In the genomic region with DNA sequence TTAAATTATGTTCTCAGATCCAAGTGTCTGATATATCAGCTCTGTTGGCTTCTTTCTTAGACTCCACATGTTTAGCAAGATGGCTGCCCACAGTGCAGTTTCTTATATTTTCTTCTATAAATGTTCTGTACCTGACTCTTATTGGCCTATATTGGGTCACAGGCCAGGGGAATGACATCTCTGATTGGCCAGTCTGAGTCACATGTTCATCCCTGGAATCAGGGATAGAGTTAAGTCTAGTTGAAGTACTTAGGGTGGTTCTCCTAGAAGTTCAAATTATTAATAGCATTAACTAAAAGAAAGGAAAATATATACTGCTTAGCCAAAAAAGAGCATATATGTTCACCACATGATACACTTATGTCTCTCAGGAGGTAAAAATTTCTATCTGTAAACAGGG, we compare ENCODE assay signal across 15 cellular contexts.
DNase-seq lines count a peak whose midpoint lies in the region; ATAC-seq and TF ChIP-seq lines count a peak whose summit lies in the region.
"Had no signal": no experiment of that assay in that cellular context is flagged by ENCODE, and none has a peak within 500 bp of the region (broad histone marks: within the 10 kb centered on the region; RNA-seq: fewer than 3 reads in every experiment).

No MANE protein-coding gene starts in this region.

- H3K36me3 Mint-ChIP-seq in activated CD4-positive, alpha-beta memory T cell treated with anti-CD3 and anti-CD28 coated beads, Interleukin-2, amount 10 ng/mL, durations not matched to agents 7 days and 5 days (ENCODE audit: low read depth): peaks cover 11% of the 10 kb centered on the region

- H3K36me3 ChIP-seq in GM23248 (ENCODE audit: low read depth): no peaks in the 10 kb centered on the region

- peak overlapping the region; percentile 44 for H2AFZ ChIP-seq in GM23248
- H2AFZ ChIP-seq: GM23338, PC-9 had no signal

- H3K4me3 ChIP-seq in GM23248: no peak overlapping the region
- H3K4me3 ChIP-seq: GM23338, PC-9 had no signal

- H3K9me2 ChIP-seq in GM23248 (ENCODE audit: insufficient read depth): no peaks in the 10 kb centered on the region

- no peaks in the 10 kb centered on the region for H3K79me2 ChIP-seq in GM23248 (ENCODE audit: insufficient read depth)

- H3K9ac ChIP-seq in GM23248: no peak overlapping the region

- no peak overlapping the region for H3K27ac Mint-ChIP-seq in activated CD4-positive, alpha-beta memory T cell treated with anti-CD3 and anti-CD28 coated beads, Interleukin-2, amount 10 ng/mL, durations not matched to agents 7 days and 5 days
- H3K27ac Mint-ChIP-seq: GM23338 had no signal

- no peaks in the 10 kb centered on the region for H3K27me3 ChIP-seq in GM23248 (replicated peaks; ENCODE audit: insufficient read depth)

- in situ Hi-C loops in GM23248 (cut with MboI): no loop called here

- TF ChIP-seq CTCF in RWPE1 (conservative IDR thresholded peaks at IDR 0.05; ENCODE audit: low read depth): no peak

- H3K27ac ChIP-seq in GM23248 (peak overlapping the region; percentile 4; the same call in 1 of the 2 replicates), RWPE1 (no peak overlapping the region)
- H3K27ac ChIP-seq: PC-9 had no signal

- H3K9me3 ChIP-seq in GM23248 (ENCODE audit: low read depth): no peaks in the 10 kb centered on the region

- H3K9me3 Mint-ChIP-seq in activated CD4-positive, alpha-beta memory T cell treated with anti-CD3 and anti-CD28 coated beads, Interleukin-2, amount 10 ng/mL, durations not matched to agents 7 days and 5 days: peaks cover 10% of the 10 kb centered on the region
- H3K9me3 Mint-ChIP-seq: GM23338 had no signal

- POLR2A ChIA-PET in RWPE1 (lab: Yijun Ruan, JAX; ENCODE audit: low non-redundant PET): interaction anchor here (0.5 kb wide), 1 partner anchor 213 kb away, joined by 7 read pairs; no protein-coding TSS in a partner anchor
- POLR2A ChIA-PET in activated CD4-positive, alpha-beta memory T cell treated with anti-CD3 and anti-CD28 coated beads, Interleukin-2, amount 10 ng/mL, durations not matched to agents 7 days and 5 days (lab: Charles Lee): no interaction called here

- H3K27me3 Mint-ChIP-seq in activated CD4-positive, alpha-beta memory T cell treated with anti-CD3 and anti-CD28 coated beads, Interleukin-2, amount 10 ng/mL, durations not matched to agents 7 days and 5 days: no peaks in the 10 kb centered on the region

- peaks cover 10% of the 10 kb centered on the region; the same call in 1 of the 2 replicates for H3F3A ChIP-seq in GM23248 (ENCODE audit: insufficient read depth)

- no peaks in the 10 kb centered on the region for H3K4me1 Mint-ChIP-seq in activated CD4-positive, alpha-beta memory T cell treated with anti-CD3 and anti-CD28 coated beads, Interleukin-2, amount 10 ng/mL, durations not matched to agents 7 days and 5 days
- H3K4me1 Mint-ChIP-seq: GM23338 had no signal

- DNase-seq in AG08395 (ENCODE audit: low spot score): peak; percentile 40
- DNase-seq in GM23248: peak; percentile 35
- peak; percentile 15 for DNase-seq in RWPE1 (ENCODE audit: low spot score)
- DNase-seq in kidney tubule cell (ENCODE audit: low spot score): peak; percentile 11
- no peak for DNase-seq in activated CD4-positive, alpha-beta memory T cell treated with anti-CD3 and anti-CD28 coated beads, Interleukin-2, amount 10 ng/mL, durations not matched to agents 7 days and 5 days
- no peak for DNase-seq in DMS114 treated with DMSO at 0.1 percent for 48 hours (lab: John Stamatoyannopoulos, UW; ENCODE audit: unreplicated experiment)
- DNase-seq: C1 segment of cervical spinal cord, DMS53, NCI-H1436 treated with DMSO at 0.1 percent for 48 hours, NCI-H69, PC-9, SHP77, T-helper 2 cell had no signal

- ATAC-seq in GM18505 (IDR thresholded peaks at IDR 0.05; ENCODE audit: unreplicated experiment): no peak
- ATAC-seq: GM23338 had no signal

- no peak for TF ChIP-seq POLR2A in GM18505 (IDR thresholded peaks at IDR 0.05; ENCODE audit: borderline replicate concordance, extremely low read depth, insufficient read depth, insufficient read length)

- no peak overlapping the region for H3K4me3 Mint-ChIP-seq in activated CD4-positive, alpha-beta memory T cell treated with anti-CD3 and anti-CD28 coated beads, Interleukin-2, amount 10 ng/mL, durations not matched to agents 7 days and 5 days
- H3K4me3 Mint-ChIP-seq: GM23338 had no signal

- no peaks in the 10 kb centered on the region for H4K20me1 ChIP-seq in GM23248 (ENCODE audit: insufficient read depth)

- H3K4me2 ChIP-seq in GM23248 (ENCODE audit: unreplicated experiment): peak overlapping the region; percentile 36
- H3K4me2 ChIP-seq: GM23338, PC-9 had no signal

- peaks cover 13% of the 10 kb centered on the region for H3K4me1 ChIP-seq in GM23248 (ENCODE audit: insufficient read depth)

- CTCF ChIA-PET in RWPE1 (lab: Yijun Ruan, JAX): interaction anchor here (0.7 kb wide), 1 partner anchor 111 kb away, joined by 3 read pairs; no protein-coding TSS in a partner anchor
- CTCF ChIA-PET in activated CD4-positive, alpha-beta memory T cell treated with anti-CD3 and anti-CD28 coated beads, Interleukin-2, amount 10 ng/mL, durations not matched to agents 7 days and 5 days (lab: Charles Lee): no interaction called here

Comparison
In these comparisons a context has a peak if more than half of its experiments do, and no peak if none do; other contexts are left out.
1. DNase-seq: peak in AG08395 (single experiment), GM23248 (single experiment), RWPE1 (single experiment) and kidney tubule cell (single experiment); none in activated CD4-positive, alpha-beta memory T cell treated with anti-CD3 and anti-CD28 coated beads, Interleukin-2, amount 10 ng/mL, durations not matched to agents 7 days and 5 days (single experiment) and DMS114 treated with DMSO at 0.1 percent for 48 hours (single experiment).